Comparison of ENCODE assay signal across 12 cellular contexts in the genomic region with DNA sequence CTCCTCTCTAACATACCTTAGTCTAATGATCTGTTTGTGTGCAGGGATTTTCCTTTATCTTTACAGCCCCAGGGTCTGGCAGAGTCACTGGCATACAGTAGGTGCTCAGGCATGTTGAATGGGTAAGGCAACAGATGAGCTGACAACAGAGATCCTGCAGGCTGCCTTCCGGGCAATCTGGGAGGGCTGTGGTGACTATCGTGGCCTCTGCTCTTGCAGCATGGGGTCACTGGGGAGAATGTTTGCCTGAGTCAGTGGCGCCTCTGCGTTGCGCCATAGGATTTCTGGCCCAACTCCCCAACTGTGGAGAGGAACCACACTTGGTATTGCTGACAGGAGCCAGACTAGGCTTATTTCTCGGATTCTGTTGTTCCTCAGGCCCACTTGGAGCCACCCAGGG.
DNase-seq lines count a peak whose midpoint lies in the region; ATAC-seq, FAIRE-seq and TF ChIP-seq lines count a peak whose summit lies in the region.
"Had no signal": no experiment of that assay in that cellular context is flagged by ENCODE, and none has a peak within 500 bp of the region (broad histone marks: within the 10 kb centered on the region; RNA-seq: fewer than 3 reads in every experiment).

No MANE protein-coding gene starts in this region.

- FAIRE-seq in kidney (lab: Jason Lieb, UNC) = no peak
- FAIRE-seq: endometrium had no signal

- no peak overlapping the region for H3K9ac ChIP-seq in kidney (ENCODE audit: low read length in 2 of 2)
- H3K9ac ChIP-seq: parathyroid adenoma had no signal

- TF ChIP-seq CTCF in astrocyte of the spinal cord (IDR thresholded peaks at IDR 0.05; ENCODE audit: low read depth, low read length) (no peak), stomach (IDR thresholded peaks at IDR 0.05) (no peak), kidney (IDR thresholded peaks at IDR 0.05; ENCODE audit: borderline replicate concordance, extremely low read depth, insufficient read depth) (no peak)

- H3K36me3 ChIP-seq in stomach (no peaks in the 10 kb centered on the region), kidney (ENCODE audit: control insufficient read depth in 1 of 2, insufficient read depth in 2 of 2, low read length in 2 of 2) (no peaks in the 10 kb centered on the region)
- H3K36me3 ChIP-seq: tibial artery had no signal

- no peaks in the 10 kb centered on the region for H3K27me3 ChIP-seq in stomach
- H3K27me3 ChIP-seq: tibial artery had no signal

- intact Hi-C loops in stomach (cut with DNase I; ENCODE audit: low total_unique reads) (no loop called here), kidney (cut with DNase I) (no loop called here)

- peaks cover 0 to 43% (median 19%) of the 10 kb centered on the region in 4 donors for H3K4me1 ChIP-seq in stomach
- H3K4me1 ChIP-seq in kidney (ENCODE audit: control insufficient read depth in 1 of 2, insufficient read depth in 1 of 2, low read depth in 1 of 2, low read length in 2 of 2) = peaks cover 3 to 11% of the 10 kb centered on the region in 2 donors
- H3K4me1 ChIP-seq: parathyroid adenoma had no signal

- ATAC-seq in GM21515 (IDR thresholded peaks at IDR 0.05; ENCODE audit: unreplicated experiment) = no peak

- DNase-seq in HPDE6-E6E7 (ENCODE audit: extremely low spot score) (peak; percentile 83), astrocyte of the spinal cord (ENCODE audit: low read depth, low spot score) (peak; percentile 63), iPS-NIHi7 (ENCODE audit: extremely low spot score) (peak; percentile 11), stomach (peak; percentile 27), NCI-H510A (lab: John Stamatoyannopoulos, UW) (no peak), kidney (no peak), DMS153 (lab: John Stamatoyannopoulos, UW) (no peak)
- DNase-seq: KBM-7 had no signal

- TF ChIP-seq POLR2A in stomach (IDR thresholded peaks at IDR 0.05) = no peak

- H3K9me3 ChIP-seq in stomach (no peaks in the 10 kb centered on the region), kidney (ENCODE audit: control insufficient read depth in 1 of 2, low read length in 2 of 2) (no peaks in the 10 kb centered on the region)
- H3K9me3 ChIP-seq: tibial artery had no signal

- no peak for TF ChIP-seq EP300 in stomach (IDR thresholded peaks at IDR 0.05)

- H3K4me3 ChIP-seq in astrocyte of the spinal cord (ENCODE audit: low read depth, low read length) = no peak overlapping the region
- no peak overlapping the region for H3K4me3 ChIP-seq in stomach
- H3K4me3 ChIP-seq in kidney (ENCODE audit: low read length in 2 of 2) = no peak overlapping the region
- H3K4me3 ChIP-seq: tibial artery had no signal

- in situ Hi-C loops in astrocyte of the spinal cord (cut with HindIII; ENCODE audit: low sequenced_read_pairs) = no loop called here

- 66 to 88% (median 84%) methylated on average over 3 to 6 of the region's 6 CpGs for WGBS in stomach, 5 donors

- H3K27ac ChIP-seq in stomach (peak overlapping the region in 3 of 5 donors; percentile 34 to 56 (median 49)), kidney (ENCODE audit: low read depth in 2 of 2, low read length in 2 of 2) (no peak overlapping the region)
- H3K27ac ChIP-seq: parathyroid adenoma had no signal

Comparison
In these comparisons a context has a peak if more than half of its experiments do, and no peak if none do; other contexts are left out.
1. DNase-seq: peak in HPDE6-E6E7 (single experiment), astrocyte of the spinal cord (single experiment), iPS-NIHi7 (single experiment) and stomach (single experiment); none in NCI-H510A (single experiment), kidney (single experiment) and DMS153 (single experiment).
2. H3K27ac ChIP-seq: peak in stomach (3 of 5); none in kidney (0 of 2).